ENCODE assay signal across 34 cellular contexts in genomic region chr4:122249357-122249756, GRCh38.
"Had no signal": no experiment of that assay in that cellular context is flagged by ENCODE, and none has a peak within 500 bp of the region (broad histone marks: within the 10 kb centered on the region; RNA-seq: fewer than 3 reads in every experiment).

No MANE protein-coding gene starts in this region.

- FAIRE-seq: astrocyte, bronchial epithelial cell had no signal

- H3K4me1 ChIP-seq: adrenal gland, ascending aorta, body of pancreas, breast epithelium had no signal

- DNase-seq: activated effector memory CD4-positive, alpha-beta T cell treated with anti-CD3 and anti-CD28 coated beads, Interleukin-2, amount 50 U/mL, for 16 hours; activated effector memory CD4-positive, alpha-beta T cell treated with Interleukin-2 at 50 U/mL for 16 hours; activated gamma-delta T cell; activated gamma-delta T cell treated with Interleukin-2 at 50 U/mL for 16 hours; activated naive CD4-positive, alpha-beta T cell; activated naive CD4-positive, alpha-beta T cell treated with anti-CD3 and anti-CD28 coated beads for 36 hours; activated naive CD4-positive, alpha-beta T cell treated with anti-CD3 and anti-CD28 coated beads, Interleukin-2, amount 10 ng/mL, durations not matched to agents 7 days and 5 days; activated naive CD4-positive, alpha-beta T cell treated with anti-CD3 and anti-CD28 coated beads, Interleukin-2, amount 50 U/mL, for 16 hours; activated naive CD4-positive, alpha-beta T cell treated with Interleukin-2 at 50 U/mL for 16 hours; activated naive CD8-positive, alpha-beta T cell treated with anti-CD3 and anti-CD28 coated beads for 36 hours; activated naive CD8-positive, alpha-beta T cell treated with anti-CD3 and anti-CD28 coated beads, Interleukin-2, amount 10 ng/mL, durations not matched to agents 7 days and 5 days; activated naive CD8-positive, alpha-beta T cell treated with anti-CD3 and anti-CD28 coated beads, Interleukin-2, amount 50 U/mL, for 24 hours; activated T-cell treated with anti-CD3 and anti-CD28 coated beads, Interleukin-2, amount 50 U/mL, for 1 hour; activated T-cell treated with anti-CD3 and anti-CD28 coated beads, Interleukin-2, amount 50 U/mL, for 24 hours; activated T-cell treated with anti-CD3 and anti-CD28 coated beads, Interleukin-2, amount 50 U/mL, for 4 hours; activated T-cell treated with anti-CD3 and anti-CD28 coated beads, Interleukin-2, amount 50 U/mL, for 48 hours; activated T-cell treated with anti-CD3 and anti-CD28 coated beads, Interleukin-2, amount 50 U/mL, for 72 hours; adrenal gland; amniotic stem cell; amygdala; anterior cingulate cortex; aorta; body of pancreas; brain microvascular endothelial cell; caudate nucleus; central memory CD4-positive, alpha-beta T cell; cerebellar nuclear complex had no signal

- H3K9me3 ChIP-seq: ascending aorta, body of pancreas, breast epithelium had no signal

- H3K36me3 ChIP-seq: breast epithelium had no signal

- ATAC-seq: activated naive CD4-positive, alpha-beta T cell treated with anti-CD3 and anti-CD28 coated beads, Interleukin-2, amount 50 U/mL, for 72 hours; activated naive CD8-positive, alpha-beta T cell treated with anti-CD3 and anti-CD28 coated beads, Interleukin-2, amount 50 U/mL, for 24 hours; activated T-cell treated with anti-CD3 and anti-CD28 coated beads, Interleukin-2, amount 50 U/mL, for 4 hours; activated T-cell treated with anti-CD3 and anti-CD28 coated beads, Interleukin-2, amount 50 U/mL, for 72 hours; activated T-helper 17 cell treated with anti-CD3 and anti-CD28 coated beads, Interleukin-2, amount 50 U/mL, for 72 hours; body of pancreas had no signal

- H3K27me3 ChIP-seq: adrenal gland, ascending aorta, body of pancreas, brain microvascular endothelial cell, breast epithelium, cardiac muscle cell had no signal

- H3K4me3 ChIP-seq: adrenal gland, ascending aorta, body of pancreas, breast epithelium, cardiac muscle cell had no signal

- H3K27ac ChIP-seq: adrenal gland, ascending aorta, body of pancreas, brain microvascular endothelial cell, breast epithelium, cardiac muscle cell had no signal
